Comparison of ENCODE assay signal across 8 cellular contexts in genomic region chr11:100876826-100877545, GRCh38.
A peak's percentile ranks its signal among the peaks of the same experiment; 100 is the strongest.
DNase-seq lines count a peak whose midpoint lies in the region; TF ChIP-seq lines count a peak whose summit lies in the region.

No MANE protein-coding gene starts in this region.

- peaks cover 40% of the 10 kb centered on the region for H3K4me1 ChIP-seq in HUES64 (ENCODE audit: insufficient read depth, low read length)
- peaks cover 0 to 18% (median 8%) of the 10 kb centered on the region in 5 donors for H3K4me1 ChIP-seq in subcutaneous abdominal adipose tissue (ENCODE audit: control insufficient read depth in 5 of 5, insufficient read depth in 5 of 5, low read length in 5 of 5)
- no peaks in the 10 kb centered on the region for H3K4me1 ChIP-seq in testis

- DNase-seq in NCI-H2171 treated with DMSO at 0.1 percent for 48 hours (lab: John Stamatoyannopoulos, UW) (peak; percentile 23), NCI-H2171 (lab: John Stamatoyannopoulos, UW) (no peak), fibroblast of peridontal ligament (ENCODE audit: extremely low read depth) (peak; percentile 100), NCI-H1436 treated with DMSO at 0.1 percent for 48 hours (lab: John Stamatoyannopoulos, UW) (no peak), testis (no peak), SW480 (ENCODE audit: low spot score) (no peak)

- H3K4me3 ChIP-seq in HUES64 (ENCODE audit: low read length) (no peak overlapping the region), subcutaneous abdominal adipose tissue (ENCODE audit: low read depth in 1 of 5, low read length in 5 of 5) (no peak overlapping the region), testis (no peak overlapping the region)

- peak overlapping the region; percentile 61 for H3K27ac ChIP-seq in HUES64 (ENCODE audit: low read depth, low read length)
- H3K27ac ChIP-seq in subcutaneous abdominal adipose tissue (ENCODE audit: low read depth, low read length) = peak overlapping the region; percentile 66
- no peak overlapping the region for H3K27ac ChIP-seq in testis

- H3K36me3 ChIP-seq in HUES64 (ENCODE audit: insufficient read depth, low read length) (no peaks in the 10 kb centered on the region), subcutaneous abdominal adipose tissue (ENCODE audit: control insufficient read depth in 5 of 5, insufficient read depth in 5 of 5, low read length in 5 of 5) (no peaks in the 10 kb centered on the region), testis (ENCODE audit: low read depth, missing control alignments) (no peaks in the 10 kb centered on the region)

- intact Hi-C loops in testis (cut with DNase I; ENCODE audit: low total_unique reads) = no loop called here

- H3K27me3 ChIP-seq in HUES64 (ENCODE audit: insufficient read depth, low read length) = no peaks in the 10 kb centered on the region
- H3K27me3 ChIP-seq in subcutaneous abdominal adipose tissue (ENCODE audit: control insufficient read depth in 5 of 5, insufficient read depth in 4 of 5, low read length in 5 of 5) = no peaks in the 10 kb centered on the region
- H3K27me3 ChIP-seq in testis = no peaks in the 10 kb centered on the region

- H3K9ac ChIP-seq in HUES64 (ENCODE audit: low read depth, low read length) = peak overlapping the region; percentile 60; the same call in 1 of the 2 replicates
- H3K9ac ChIP-seq in subcutaneous abdominal adipose tissue (ENCODE audit: low read length in 5 of 5) = no peak overlapping the region

- TF ChIP-seq POLR2A in testis (IDR thresholded peaks at IDR 0.05) = no peak

- H3K9me3 ChIP-seq in HUES64 (ENCODE audit: insufficient read depth, low read depth, low read length) = no peaks in the 10 kb centered on the region
- H3K9me3 ChIP-seq in subcutaneous abdominal adipose tissue (ENCODE audit: control insufficient read depth in 5 of 5, low read length in 5 of 5) = no peaks in the 10 kb centered on the region
- H3K9me3 ChIP-seq in testis = no peaks in the 10 kb centered on the region

- TF ChIP-seq CTCF in testis (IDR thresholded peaks at IDR 0.05) = no peak

- WGBS in HUES64 = 67% methylated on average over 3 of the region's 3 CpGs
- 50 to 54% methylated on average over 3 of the region's 3 CpGs for WGBS in testis, 2 donors

Comparison
In these comparisons a context has a peak if more than half of its experiments do, and no peak if none do; other contexts are left out.
1. DNase-seq: peak in NCI-H2171 treated with DMSO at 0.1 percent for 48 hours (single experiment) and fibroblast of peridontal ligament (single experiment); none in NCI-H2171 (single experiment), NCI-H1436 treated with DMSO at 0.1 percent for 48 hours (single experiment), testis (single experiment) and SW480 (single experiment).
2. H3K27ac ChIP-seq: peak in HUES64 (single experiment) and subcutaneous abdominal adipose tissue (single experiment); none in testis (0 of 2).